ENCODE assay signal across 25 cellular contexts in genomic region chr6:21442874-21443273, GRCh38.
"Had no signal": no experiment of that assay in that cellular context is flagged by ENCODE, and none has a peak within 500 bp of the region (broad histone marks: within the 10 kb centered on the region; RNA-seq: fewer than 3 reads in every experiment).

No MANE protein-coding gene starts in this region.

- H3K9me3 ChIP-seq: esophagus muscularis mucosa, gastroesophageal sphincter, heart left ventricle, left ventricle myocardium inferior, lower lobe of right lung had no signal

- H3K36me3 Mint-ChIP-seq: immature natural killer cell; memory B cell; naive thymus-derived CD4-positive, alpha-beta T cell had no signal

- H3K4me1 ChIP-seq: esophagus muscularis mucosa, gastroesophageal sphincter, left ventricle myocardium inferior, lower lobe of right lung had no signal

- FAIRE-seq: colon, endothelial cell of umbilical vein, frontal cortex, kidney had no signal

- H2AFZ ChIP-seq: hepatocyte had no signal

- H3K4me2 ChIP-seq: hepatocyte had no signal

- H3K9me3 Mint-ChIP-seq: immature natural killer cell; memory B cell; naive thymus-derived CD4-positive, alpha-beta T cell had no signal

- ATAC-seq: foreskin keratinocyte; gastroesophageal sphincter; heart left ventricle; left colon; left lobe of liver; lower lobe of right lung; naive thymus-derived CD4-positive, alpha-beta T cell had no signal

- H3K4me3 Mint-ChIP-seq: immature natural killer cell; memory B cell; naive thymus-derived CD4-positive, alpha-beta T cell had no signal

- H3K36me3 ChIP-seq: esophagus muscularis mucosa, gastroesophageal sphincter, heart left ventricle, left ventricle myocardium inferior, lower lobe of right lung had no signal

- H3K79me2 ChIP-seq: hepatocyte had no signal

- H3K27ac ChIP-seq: coronary artery, dorsolateral prefrontal cortex, esophagus muscularis mucosa, foreskin keratinocyte, gastroesophageal sphincter, heart left ventricle, hepatocyte, left ventricle myocardium inferior, lower lobe of right lung had no signal

- H3K27ac Mint-ChIP-seq: immature natural killer cell; memory B cell; naive thymus-derived CD4-positive, alpha-beta T cell had no signal

- H3K4me3 ChIP-seq: coronary artery, dorsolateral prefrontal cortex, esophagus muscularis mucosa, gastroesophageal sphincter, heart left ventricle, hepatocyte, left ventricle myocardium inferior, lower lobe of right lung had no signal

- H3K27me3 ChIP-seq: esophagus muscularis mucosa, foreskin keratinocyte, gastroesophageal sphincter, heart left ventricle, hepatocyte had no signal

- DNase-seq: dermis blood vessel endothelial cell; dorsolateral prefrontal cortex; effector CD4-positive, alpha-beta T cell; effector memory CD4-positive, alpha-beta T cell; foreskin keratinocyte; heart left ventricle; hypothalamus; immature natural killer cell; islet precursor cell; kidney; kidney glomerular epithelial cell; left colon; left ventricle myocardium inferior; lower lobe of right lung; midbrain; naive thymus-derived CD4-positive, alpha-beta T cell had no signal
